In the genomic region with DNA sequence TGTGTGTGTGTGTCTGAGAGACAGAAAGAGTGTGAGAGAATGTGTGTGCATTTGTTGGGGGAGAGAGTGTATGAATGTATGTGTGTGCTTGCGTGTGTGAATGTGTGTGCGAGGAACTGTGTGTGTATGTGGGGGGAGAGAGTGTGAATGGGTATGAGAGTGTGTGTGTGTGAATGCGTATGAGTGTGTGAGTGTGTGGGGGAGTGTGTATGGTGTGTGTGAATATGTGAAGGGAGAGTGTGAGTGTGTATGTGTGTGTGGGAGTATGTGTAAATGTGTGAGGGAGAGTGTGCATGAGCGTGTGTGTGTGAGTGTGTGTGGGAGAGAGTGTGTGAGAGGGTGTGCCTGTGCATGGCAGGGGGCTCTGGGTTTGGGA, we compare ENCODE assay signal across 17 cellular contexts.
"Had no signal": no experiment of that assay in that cellular context is flagged by ENCODE, and none has a peak within 500 bp of the region (broad histone marks: within the 10 kb centered on the region; RNA-seq: fewer than 3 reads in every experiment).

No MANE protein-coding gene starts in this region.

- H3K36me3 ChIP-seq: breast epithelium, vagina had no signal

- H3K4me3 ChIP-seq: breast epithelium, lung, vagina had no signal

- DNase-seq: activated CD4-positive, alpha-beta T cell treated with anti-CD3 and anti-CD28 coated beads, Interleukin-2, amount 10 ng/mL, durations not matched to agents 24 days and 14 days; activated CD4-positive, CD25-positive, alpha-beta regulatory T cell; activated CD8-positive, alpha-beta memory T cell treated with anti-CD3 and anti-CD28 coated beads, Interleukin-2, amount 50 U/mL, for 48 hours; activated gamma-delta T cell treated with Interleukin-2 at 50 U/mL for 16 hours; activated naive CD8-positive, alpha-beta T cell treated with anti-CD3 and anti-CD28 coated beads, Interleukin-2, amount 10 ng/mL, durations not matched to agents 7 days and 5 days; activated T-cell treated with anti-CD3 and anti-CD28 coated beads, Interleukin-2, amount 50 U/mL, for 72 hours; aorta; effector memory CD8-positive, alpha-beta T cell; midbrain; stimulated activated CD4-positive, alpha-beta T cell treated with anti-CD3 and anti-CD28 coated beads, Interleukin-2, amount 100 ng/mL, for 24 hours had no signal

- ATAC-seq: activated T-cell treated with anti-CD3 and anti-CD28 coated beads, Interleukin-2, amount 50 U/mL, for 72 hours; effector memory CD8-positive, alpha-beta T cell; stimulated activated memory B cell treated with anti-CD40 and anti-IgM and Interleukin-4, amounts not matched to agents 10 μg/mL and 1 μg/mL and 100 μg/mL, for 72 hours had no signal

- H3K36me3 Mint-ChIP-seq: activated naive CD8-positive, alpha-beta T cell treated with anti-CD3 and anti-CD28 coated beads, Interleukin-2, amount 10 ng/mL, durations not matched to agents 7 days and 5 days; stimulated activated memory B cell treated with anti-CD40 and anti-IgM and Interleukin-4, amounts not matched to agents 10 μg/mL and 1 μg/mL and 100 μg/mL, for 72 hours had no signal

- H3K9me3 ChIP-seq: breast epithelium, vagina had no signal

- H3K9me3 Mint-ChIP-seq: activated CD4-positive, alpha-beta T cell treated with anti-CD3 and anti-CD28 coated beads, Interleukin-2, amount 10 ng/mL, durations not matched to agents 24 days and 14 days; activated naive CD8-positive, alpha-beta T cell treated with anti-CD3 and anti-CD28 coated beads, Interleukin-2, amount 10 ng/mL, durations not matched to agents 7 days and 5 days; activated T-cell treated with anti-CD3 and anti-CD28 coated beads, Interleukin-2, amount 50 U/mL, for 72 hours; dendritic cell treated with granulocyte-macrophage colony-stimulating factor and Interleukin-4, amounts not matched to agents 40 ng/mL and 50 ng/mL, for 4 days; effector memory CD8-positive, alpha-beta T cell; neural crest cell; T-helper 2 cell treated with Interferon-gamma antibody and Interleukin-4, amounts not matched to agents 5 μg/mL and 100 μg/mL, for 36 hours had no signal

- H3K27ac Mint-ChIP-seq: activated CD4-positive, alpha-beta T cell treated with anti-CD3 and anti-CD28 coated beads, Interleukin-2, amount 10 ng/mL, durations not matched to agents 24 days and 14 days; activated naive CD8-positive, alpha-beta T cell treated with anti-CD3 and anti-CD28 coated beads, Interleukin-2, amount 10 ng/mL, durations not matched to agents 7 days and 5 days; activated T-cell treated with anti-CD3 and anti-CD28 coated beads, Interleukin-2, amount 50 U/mL, for 72 hours; dendritic cell treated with granulocyte-macrophage colony-stimulating factor and Interleukin-4, amounts not matched to agents 40 ng/mL and 50 ng/mL, for 4 days; effector memory CD8-positive, alpha-beta T cell; stimulated activated memory B cell treated with anti-CD40 and anti-IgM and Interleukin-4, amounts not matched to agents 10 μg/mL and 1 μg/mL and 100 μg/mL, for 72 hours; T-helper 2 cell treated with Interferon-gamma antibody and Interleukin-4, amounts not matched to agents 5 μg/mL and 100 μg/mL, for 36 hours had no signal

- H3K4me3 Mint-ChIP-seq: activated CD4-positive, alpha-beta T cell treated with anti-CD3 and anti-CD28 coated beads, Interleukin-2, amount 10 ng/mL, durations not matched to agents 24 days and 14 days; activated naive CD8-positive, alpha-beta T cell treated with anti-CD3 and anti-CD28 coated beads, Interleukin-2, amount 10 ng/mL, durations not matched to agents 7 days and 5 days; activated T-cell treated with anti-CD3 and anti-CD28 coated beads, Interleukin-2, amount 50 U/mL, for 72 hours; dendritic cell treated with granulocyte-macrophage colony-stimulating factor and Interleukin-4, amounts not matched to agents 40 ng/mL and 50 ng/mL, for 4 days; effector memory CD8-positive, alpha-beta T cell; neural crest cell; stimulated activated memory B cell treated with anti-CD40 and anti-IgM and Interleukin-4, amounts not matched to agents 10 μg/mL and 1 μg/mL and 100 μg/mL, for 72 hours; T-helper 2 cell treated with Interferon-gamma antibody and Interleukin-4, amounts not matched to agents 5 μg/mL and 100 μg/mL, for 36 hours had no signal

- H3K27me3 ChIP-seq: breast epithelium, vagina had no signal

- H3K4me1 Mint-ChIP-seq: activated CD4-positive, alpha-beta T cell treated with anti-CD3 and anti-CD28 coated beads, Interleukin-2, amount 10 ng/mL, durations not matched to agents 24 days and 14 days; activated naive CD8-positive, alpha-beta T cell treated with anti-CD3 and anti-CD28 coated beads, Interleukin-2, amount 10 ng/mL, durations not matched to agents 7 days and 5 days; stimulated activated memory B cell treated with anti-CD40 and anti-IgM and Interleukin-4, amounts not matched to agents 10 μg/mL and 1 μg/mL and 100 μg/mL, for 72 hours had no signal
